In the genomic region with DNA sequence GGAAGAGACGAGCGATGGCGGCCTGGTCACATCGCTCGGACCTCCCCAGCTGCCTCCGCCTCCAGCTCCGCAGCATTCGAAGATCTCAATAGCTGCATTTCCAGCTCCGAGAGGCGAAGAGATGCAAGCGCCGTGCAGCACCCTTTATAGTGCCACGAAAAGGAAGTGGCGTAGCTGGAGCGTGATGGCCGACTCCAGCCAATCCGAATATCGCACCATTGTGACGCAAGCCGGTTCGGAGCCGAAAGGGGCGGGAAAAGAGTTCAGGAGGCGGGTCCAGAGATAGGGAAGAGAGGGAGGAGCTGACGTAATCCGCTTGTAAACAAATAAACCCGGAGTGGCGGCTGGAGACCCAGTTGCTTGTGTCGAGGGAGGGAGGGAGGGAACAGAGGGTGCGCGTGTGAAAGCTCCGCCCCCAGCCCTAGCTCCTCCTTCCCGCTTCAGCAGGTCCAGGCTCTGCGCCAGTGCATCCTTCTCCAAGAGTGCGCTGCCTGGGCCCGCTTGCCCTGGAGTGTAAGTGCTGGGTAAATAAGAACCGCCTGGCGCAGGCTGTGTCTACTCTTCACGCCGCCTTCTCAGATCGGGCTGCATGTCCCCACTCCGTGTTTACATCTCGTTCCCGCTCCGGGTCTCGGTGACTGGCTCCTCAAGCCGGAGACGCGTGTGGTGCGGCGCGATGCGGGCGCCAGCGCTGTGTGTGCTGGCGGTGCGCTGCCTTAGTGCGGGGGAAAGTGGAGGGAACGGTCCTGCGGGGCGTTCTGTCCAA, we compare ENCODE assay signal across 1 cellular context.
TF ChIP-seq lines count a peak whose summit lies in the region.

A gene with protein sequence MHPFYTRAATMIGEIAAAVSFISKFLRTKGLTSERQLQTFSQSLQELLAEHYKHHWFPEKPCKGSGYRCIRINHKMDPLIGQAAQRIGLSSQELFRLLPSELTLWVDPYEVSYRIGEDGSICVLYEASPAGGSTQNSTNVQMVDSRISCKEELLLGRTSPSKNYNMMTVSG (minus strand): TSS at position 116 of the 766 bp plus-strand sequence. CDS start 311 bp downstream, outside the sequence.

TF ChIP-seq in K562, 482 proteins besides CTCF, POLR2A, EP300 and RAD21 (continued from another document and continues in another):
- 0 out of 2 replicates have a peak, but pooled peaks have one; percentile 54 for TF ChIP-seq ZBTB1 (CRISPR knock-in tag; IDR thresholded peaks at IDR 0.05; ENCODE audit: borderline replicate concordance, low read depth)
- peak; percentile 58; the same call in 1 of the 2 replicates for TF ChIP-seq MXI1 (IDR thresholded peaks at IDR 0.05; ENCODE audit: low read depth, low read length)
- TF ChIP-seq, protein P1, sequence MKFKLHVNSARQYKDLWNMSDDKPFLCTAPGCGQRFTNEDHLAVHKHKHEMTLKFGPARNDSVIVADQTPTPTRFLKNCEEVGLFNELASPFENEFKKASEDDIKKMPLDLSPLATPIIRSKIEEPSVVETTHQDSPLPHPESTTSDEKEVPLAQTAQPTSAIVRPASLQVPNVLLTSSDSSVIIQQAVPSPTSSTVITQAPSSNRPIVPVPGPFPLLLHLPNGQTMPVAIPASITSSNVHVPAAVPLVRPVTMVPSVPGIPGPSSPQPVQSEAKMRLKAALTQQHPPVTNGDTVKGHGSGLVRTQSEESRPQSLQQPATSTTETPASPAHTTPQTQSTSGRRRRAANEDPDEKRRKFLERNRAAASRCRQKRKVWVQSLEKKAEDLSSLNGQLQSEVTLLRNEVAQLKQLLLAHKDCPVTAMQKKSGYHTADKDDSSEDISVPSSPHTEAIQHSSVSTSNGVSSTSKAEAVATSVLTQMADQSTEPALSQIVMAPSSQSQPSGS (CRISPR knock-in tag; IDR thresholded peaks at IDR 0.05), result no peak
- TF ChIP-seq PRPF4 (IDR thresholded peaks at IDR 0.05; ENCODE audit: insufficient read depth, low read depth, low read length, poor library complexity, severe bottlenecking), result peak; percentile 67
- no peak for TF ChIP-seq NUFIP1 (IDR thresholded peaks at IDR 0.05; ENCODE audit: partially characterized antibody)
- TF ChIP-seq SMARCB1 (IDR thresholded peaks at IDR 0.05; ENCODE audit: insufficient read length, low read depth), result no peak
- TF ChIP-seq, protein P2, sequence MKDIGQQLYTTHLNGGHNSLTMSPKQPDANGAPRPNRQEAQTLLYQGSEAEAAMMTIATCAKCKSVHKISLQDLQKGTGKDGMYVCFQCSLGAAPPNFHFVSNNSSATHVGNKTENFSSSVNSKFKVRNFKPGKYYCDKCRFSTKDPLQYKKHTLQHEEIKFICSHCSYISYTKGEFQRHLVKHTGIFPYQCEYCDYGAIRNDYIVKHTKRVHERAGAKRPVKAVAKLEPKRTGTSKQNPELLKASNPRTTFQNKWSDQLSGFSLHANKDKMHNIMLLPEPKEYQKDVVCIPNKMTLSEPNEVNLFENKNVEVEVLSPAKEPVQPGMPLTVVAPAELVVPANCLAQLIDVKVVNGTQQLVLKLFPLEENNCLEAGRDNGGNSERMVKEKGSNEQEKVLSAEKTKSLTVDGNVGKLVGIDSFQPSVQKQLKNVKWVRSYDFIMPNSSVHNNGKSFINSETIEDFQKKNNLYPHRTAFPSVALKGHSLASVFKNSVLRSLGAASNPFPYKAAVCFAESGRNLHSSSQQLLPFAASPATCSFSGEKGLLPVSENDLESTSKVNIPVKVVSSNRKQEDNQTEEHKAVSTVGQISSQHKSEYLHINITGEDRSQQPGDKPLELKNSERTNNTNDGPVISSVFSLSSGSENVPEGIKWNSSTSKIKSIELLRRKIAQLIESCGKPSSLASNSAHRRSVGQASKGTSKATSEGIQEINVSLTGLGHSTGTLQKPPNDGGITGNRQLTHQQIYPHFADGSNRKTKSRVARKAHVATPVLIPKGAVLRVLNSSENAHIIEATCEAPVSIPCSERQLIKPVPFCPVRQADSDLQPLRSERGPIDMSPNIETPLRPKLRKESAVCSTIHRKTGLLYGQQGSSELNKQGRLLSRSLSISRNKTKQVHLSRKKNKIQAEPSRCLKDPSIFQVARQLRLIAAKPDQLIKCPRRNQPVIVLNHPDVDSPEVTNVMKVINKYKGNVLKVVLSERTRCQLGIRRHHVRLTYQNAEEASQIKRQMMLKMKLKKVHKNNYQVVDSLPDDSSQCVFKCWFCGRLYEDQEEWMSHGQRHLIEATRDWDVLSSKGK (CRISPR knock-in tag; IDR thresholded peaks at IDR 0.05), result no peak
- TF ChIP-seq ZNF23 (CRISPR knock-in tag; IDR thresholded peaks at IDR 0.05), result no peak
- no peak for TF ChIP-seq ZNF140 (CRISPR knock-in tag; IDR thresholded peaks at IDR 0.05)
- peak; percentile 11; the same call in 1 of the 2 replicates for TF ChIP-seq SMAD4 (CRISPR knock-in tag; conservative IDR thresholded peaks at IDR 0.05)
- TF ChIP-seq, protein P3, sequence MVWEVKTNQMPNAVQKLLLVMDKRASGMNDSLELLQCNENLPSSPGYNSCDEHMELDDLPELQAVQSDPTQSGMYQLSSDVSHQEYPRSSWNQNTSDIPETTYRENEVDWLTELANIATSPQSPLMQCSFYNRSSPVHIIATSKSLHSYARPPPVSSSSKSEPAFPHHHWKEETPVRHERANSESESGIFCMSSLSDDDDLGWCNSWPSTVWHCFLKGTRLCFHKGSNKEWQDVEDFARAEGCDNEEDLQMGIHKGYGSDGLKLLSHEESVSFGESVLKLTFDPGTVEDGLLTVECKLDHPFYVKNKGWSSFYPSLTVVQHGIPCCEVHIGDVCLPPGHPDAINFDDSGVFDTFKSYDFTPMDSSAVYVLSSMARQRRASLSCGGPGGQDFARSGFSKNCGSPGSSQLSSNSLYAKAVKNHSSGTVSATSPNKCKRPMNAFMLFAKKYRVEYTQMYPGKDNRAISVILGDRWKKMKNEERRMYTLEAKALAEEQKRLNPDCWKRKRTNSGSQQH (CRISPR knock-in tag; IDR thresholded peaks at IDR 0.05), result 0 out of 2 replicates have a peak, but pooled peaks have one; percentile 61
- peak; percentile 50 for TF ChIP-seq CHD2 (IDR thresholded peaks at IDR 0.05; ENCODE audit: low read depth, low read length)
- TF ChIP-seq, protein P4, sequence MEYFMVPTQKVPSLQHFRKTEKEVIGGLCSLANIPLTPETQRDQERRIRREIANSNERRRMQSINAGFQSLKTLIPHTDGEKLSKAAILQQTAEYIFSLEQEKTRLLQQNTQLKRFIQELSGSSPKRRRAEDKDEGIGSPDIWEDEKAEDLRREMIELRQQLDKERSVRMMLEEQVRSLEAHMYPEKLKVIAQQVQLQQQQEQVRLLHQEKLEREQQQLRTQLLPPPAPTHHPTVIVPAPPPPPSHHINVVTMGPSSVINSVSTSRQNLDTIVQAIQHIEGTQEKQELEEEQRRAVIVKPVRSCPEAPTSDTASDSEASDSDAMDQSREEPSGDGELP (CRISPR knock-in tag; IDR thresholded peaks at IDR 0.05; ENCODE audit: borderline replicate concordance), result peak; percentile 75
- peak; percentile 88 for TF ChIP-seq CEBPG (CRISPR knock-in tag; IDR thresholded peaks at IDR 0.05)
- peak; percentile 87 to 97 for TF ChIP-seq CEBPG (tag; conservative IDR thresholded peaks at IDR 0.05 in 1 of 2, IDR thresholded peaks at IDR 0.05 in 1 of 2)
- peak; percentile 75 for TF ChIP-seq BHLHE40 (IDR thresholded peaks at IDR 0.05; ENCODE audit: low read length)
- TF ChIP-seq, protein P5, sequence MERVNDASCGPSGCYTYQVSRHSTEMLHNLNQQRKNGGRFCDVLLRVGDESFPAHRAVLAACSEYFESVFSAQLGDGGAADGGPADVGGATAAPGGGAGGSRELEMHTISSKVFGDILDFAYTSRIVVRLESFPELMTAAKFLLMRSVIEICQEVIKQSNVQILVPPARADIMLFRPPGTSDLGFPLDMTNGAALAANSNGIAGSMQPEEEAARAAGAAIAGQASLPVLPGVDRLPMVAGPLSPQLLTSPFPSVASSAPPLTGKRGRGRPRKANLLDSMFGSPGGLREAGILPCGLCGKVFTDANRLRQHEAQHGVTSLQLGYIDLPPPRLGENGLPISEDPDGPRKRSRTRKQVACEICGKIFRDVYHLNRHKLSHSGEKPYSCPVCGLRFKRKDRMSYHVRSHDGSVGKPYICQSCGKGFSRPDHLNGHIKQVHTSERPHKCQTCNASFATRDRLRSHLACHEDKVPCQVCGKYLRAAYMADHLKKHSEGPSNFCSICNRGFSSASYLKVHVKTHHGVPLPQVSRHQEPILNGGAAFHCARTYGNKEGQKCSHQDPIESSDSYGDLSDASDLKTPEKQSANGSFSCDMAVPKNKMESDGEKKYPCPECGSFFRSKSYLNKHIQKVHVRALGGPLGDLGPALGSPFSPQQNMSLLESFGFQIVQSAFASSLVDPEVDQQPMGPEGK (CRISPR knock-in tag; IDR thresholded peaks at IDR 0.05; ENCODE audit: borderline replicate concordance), result peak; percentile 78
- peak; percentile 30; the same call in 1 of the 2 replicates for TF ChIP-seq ARID1B (IDR thresholded peaks at IDR 0.05)
- TF ChIP-seq, protein P6, sequence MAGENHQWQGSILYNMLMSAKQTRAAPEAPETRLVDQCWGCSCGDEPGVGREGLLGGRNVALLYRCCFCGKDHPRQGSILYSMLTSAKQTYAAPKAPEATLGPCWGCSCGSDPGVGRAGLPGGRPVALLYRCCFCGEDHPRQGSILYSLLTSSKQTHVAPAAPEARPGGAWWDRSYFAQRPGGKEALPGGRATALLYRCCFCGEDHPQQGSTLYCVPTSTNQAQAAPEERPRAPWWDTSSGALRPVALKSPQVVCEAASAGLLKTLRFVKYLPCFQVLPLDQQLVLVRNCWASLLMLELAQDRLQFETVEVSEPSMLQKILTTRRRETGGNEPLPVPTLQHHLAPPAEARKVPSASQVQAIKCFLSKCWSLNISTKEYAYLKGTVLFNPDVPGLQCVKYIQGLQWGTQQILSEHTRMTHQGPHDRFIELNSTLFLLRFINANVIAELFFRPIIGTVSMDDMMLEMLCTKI (IDR thresholded peaks at IDR 0.05; ENCODE audit: partially characterized antibody), result no peak
- no peak for TF ChIP-seq YBX1 (IDR thresholded peaks at IDR 0.05)
- TF ChIP-seq, protein P7, sequence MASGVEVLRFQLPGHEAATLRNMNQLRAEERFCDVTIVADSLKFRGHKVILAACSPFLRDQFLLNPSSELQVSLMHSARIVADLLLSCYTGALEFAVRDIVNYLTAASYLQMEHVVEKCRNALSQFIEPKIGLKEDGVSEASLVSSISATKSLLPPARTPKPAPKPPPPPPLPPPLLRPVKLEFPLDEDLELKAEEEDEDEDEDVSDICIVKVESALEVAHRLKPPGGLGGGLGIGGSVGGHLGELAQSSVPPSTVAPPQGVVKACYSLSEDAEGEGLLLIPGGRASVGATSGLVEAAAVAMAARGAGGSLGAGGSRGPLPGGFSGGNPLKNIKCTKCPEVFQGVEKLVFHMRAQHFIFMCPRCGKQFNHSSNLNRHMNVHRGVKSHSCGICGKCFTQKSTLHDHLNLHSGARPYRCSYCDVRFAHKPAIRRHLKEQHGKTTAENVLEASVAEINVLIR (CRISPR knock-in tag; IDR thresholded peaks at IDR 0.05), result peak; percentile 89
- no peak for TF ChIP-seq EWSR1 (IDR thresholded peaks at IDR 0.05; ENCODE audit: borderline replicate concordance, low read depth, partially characterized antibody)
- TF ChIP-seq TARDBP (IDR thresholded peaks at IDR 0.05), result 0 out of 2 replicates have a peak, but pooled peaks have one; percentile 23
- peak; percentile 93 for TF ChIP-seq GABPB1 (CRISPR knock-in tag; IDR thresholded peaks at IDR 0.05)
- TF ChIP-seq PTBP1 (IDR thresholded peaks at IDR 0.05; ENCODE audit: low read depth, low read length), result 0 out of 2 replicates have a peak, but pooled peaks have one; percentile 14
- TF ChIP-seq NCOA1 (IDR thresholded peaks at IDR 0.05; ENCODE audit: low read depth), result peak; percentile 32; the same call in 1 of the 2 replicates
- TF ChIP-seq, protein P8, sequence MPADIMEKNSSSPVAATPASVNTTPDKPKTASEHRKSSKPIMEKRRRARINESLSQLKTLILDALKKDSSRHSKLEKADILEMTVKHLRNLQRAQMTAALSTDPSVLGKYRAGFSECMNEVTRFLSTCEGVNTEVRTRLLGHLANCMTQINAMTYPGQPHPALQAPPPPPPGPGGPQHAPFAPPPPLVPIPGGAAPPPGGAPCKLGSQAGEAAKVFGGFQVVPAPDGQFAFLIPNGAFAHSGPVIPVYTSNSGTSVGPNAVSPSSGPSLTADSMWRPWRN (IDR thresholded peaks at IDR 0.05; ENCODE audit: low read depth), result peak; percentile 11; the same call in 1 of the 2 replicates
- TF ChIP-seq HNRNPK (IDR thresholded peaks at IDR 0.05; ENCODE audit: low read depth, low read length, poor library complexity, severe bottlenecking), result no peak
- TF ChIP-seq, protein P9, sequence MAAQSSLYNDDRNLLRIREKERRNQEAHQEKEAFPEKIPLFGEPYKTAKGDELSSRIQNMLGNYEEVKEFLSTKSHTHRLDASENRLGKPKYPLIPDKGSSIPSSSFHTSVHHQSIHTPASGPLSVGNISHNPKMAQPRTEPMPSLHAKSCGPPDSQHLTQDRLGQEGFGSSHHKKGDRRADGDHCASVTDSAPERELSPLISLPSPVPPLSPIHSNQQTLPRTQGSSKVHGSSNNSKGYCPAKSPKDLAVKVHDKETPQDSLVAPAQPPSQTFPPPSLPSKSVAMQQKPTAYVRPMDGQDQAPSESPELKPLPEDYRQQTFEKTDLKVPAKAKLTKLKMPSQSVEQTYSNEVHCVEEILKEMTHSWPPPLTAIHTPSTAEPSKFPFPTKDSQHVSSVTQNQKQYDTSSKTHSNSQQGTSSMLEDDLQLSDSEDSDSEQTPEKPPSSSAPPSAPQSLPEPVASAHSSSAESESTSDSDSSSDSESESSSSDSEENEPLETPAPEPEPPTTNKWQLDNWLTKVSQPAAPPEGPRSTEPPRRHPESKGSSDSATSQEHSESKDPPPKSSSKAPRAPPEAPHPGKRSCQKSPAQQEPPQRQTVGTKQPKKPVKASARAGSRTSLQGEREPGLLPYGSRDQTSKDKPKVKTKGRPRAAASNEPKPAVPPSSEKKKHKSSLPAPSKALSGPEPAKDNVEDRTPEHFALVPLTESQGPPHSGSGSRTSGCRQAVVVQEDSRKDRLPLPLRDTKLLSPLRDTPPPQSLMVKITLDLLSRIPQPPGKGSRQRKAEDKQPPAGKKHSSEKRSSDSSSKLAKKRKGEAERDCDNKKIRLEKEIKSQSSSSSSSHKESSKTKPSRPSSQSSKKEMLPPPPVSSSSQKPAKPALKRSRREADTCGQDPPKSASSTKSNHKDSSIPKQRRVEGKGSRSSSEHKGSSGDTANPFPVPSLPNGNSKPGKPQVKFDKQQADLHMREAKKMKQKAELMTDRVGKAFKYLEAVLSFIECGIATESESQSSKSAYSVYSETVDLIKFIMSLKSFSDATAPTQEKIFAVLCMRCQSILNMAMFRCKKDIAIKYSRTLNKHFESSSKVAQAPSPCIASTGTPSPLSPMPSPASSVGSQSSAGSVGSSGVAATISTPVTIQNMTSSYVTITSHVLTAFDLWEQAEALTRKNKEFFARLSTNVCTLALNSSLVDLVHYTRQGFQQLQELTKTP (IDR thresholded peaks at IDR 0.05; ENCODE audit: low read depth in 1 of 2, partially characterized antibody in 2 of 2), result peak in 1 of 2 experiments; percentile 81
- TF ChIP-seq ZNF311 (CRISPR knock-in tag; IDR thresholded peaks at IDR 0.05), result no peak
- TF ChIP-seq TAF9B (IDR thresholded peaks at IDR 0.05; ENCODE audit: partially characterized antibody), result peak; percentile 95
- no peak for TF ChIP-seq CCAR2 (IDR thresholded peaks at IDR 0.05; ENCODE audit: low read depth, low read length)
- peak; percentile 44; the same call in 1 of the 2 replicates for TF ChIP-seq TOE1 (IDR thresholded peaks at IDR 0.05; ENCODE audit: borderline replicate concordance)
- TF ChIP-seq TOE1 (CRISPR knock-in tag; IDR thresholded peaks at IDR 0.05; ENCODE audit: borderline replicate concordance, low read depth), result no peak
- peak; percentile 83 for TF ChIP-seq JUND (IDR thresholded peaks at IDR 0.05; ENCODE audit: borderline replicate concordance, low read depth, low read length)
- peak; percentile 83; the same call in 1 of the 3 replicates for TF ChIP-seq JUND (tag; IDR thresholded peaks at IDR 0.05; ENCODE audit: borderline replicate concordance, low read depth, low read length)
- peak; percentile 81 for TF ChIP-seq ZNF589 (CRISPR knock-in tag; IDR thresholded peaks at IDR 0.05; ENCODE audit: low read depth)
- no peak for TF ChIP-seq ZNF146 (CRISPR knock-in tag; IDR thresholded peaks at IDR 0.05; ENCODE audit: unreplicated experiment)
- peak; percentile 33; the same call in 1 of the 2 replicates for TF ChIP-seq SMC3 (conservative IDR thresholded peaks at IDR 0.05; ENCODE audit: insufficient read depth, low read depth, low read length)
